ENCODE assay signal across 11 cellular contexts in genomic region chr4:7806724-7807123, GRCh38.
A peak's percentile ranks its signal among the peaks of the same experiment; 100 is the strongest.
DNase-seq lines count a peak whose midpoint lies in the region; ATAC-seq and TF ChIP-seq lines count a peak whose summit lies in the region.
"Had no signal": no experiment of that assay in that cellular context is flagged by ENCODE, and none has a peak within 500 bp of the region (broad histone marks: within the 10 kb centered on the region; RNA-seq: fewer than 3 reads in every experiment).

No MANE protein-coding gene starts in this region.

- 86% methylated on average over 7 of the region's 7 CpGs for WGBS in SK-N-SH (ENCODE audit: low lambda C conversion rate)
- WGBS in aorta, 2 donors = 57 to 59% methylated on average over 7 of the region's 7 CpGs

- H3K79me2 ChIP-seq in SK-N-SH (ENCODE audit: insufficient read depth) (peaks cover 89% of the 10 kb centered on the region), parathyroid adenoma (no peaks in the 10 kb centered on the region)

- no peaks in the 10 kb centered on the region for H4K20me1 ChIP-seq in SK-N-SH (ENCODE audit: insufficient read depth)

- H3F3A ChIP-seq in SK-N-SH (replicated peaks; ENCODE audit: insufficient read depth) = peaks cover 56% of the 10 kb centered on the region

- ATAC-seq in SK-N-SH treated with all-trans-retinoic acid at 6 μM for 48 hours (no peak), aorta (ENCODE audit: low FRiP score) (no peak), HG02973 (IDR thresholded peaks at IDR 0.05; ENCODE audit: unreplicated experiment) (no peak)

- DNase-seq in SK-N-SH (no peak), aorta (no peak), T-helper 1 cell (no peak), NCI-H526 treated with DMSO at 0.1 percent for 48 hours (lab: John Stamatoyannopoulos, UW) (no peak)
- DNase-seq: 8988T, activated T-cell treated with anti-CD3 and anti-CD28 coated beads for 4 hours, mesendoderm had no signal

- H3K4me3 ChIP-seq in SK-N-SH (ENCODE audit: low read depth in 2 of 2, low read length in 1 of 2) = no peak overlapping the region
- H3K4me3 ChIP-seq in iPS-18a (ENCODE audit: low read length) = no peak overlapping the region
- no peak overlapping the region for H3K4me3 ChIP-seq in parathyroid adenoma (ENCODE audit: low read depth, low read length)
- H3K4me3 ChIP-seq in aorta (ENCODE audit: low read length in 2 of 2) = no peak overlapping the region

- H3K27ac ChIP-seq in SK-N-SH (ENCODE audit: low read depth in 2 of 2, low read length in 1 of 2) = peak overlapping the region; percentile 67 to 86
- no peak overlapping the region for H3K27ac ChIP-seq in iPS-18a (ENCODE audit: low read length)
- peak overlapping the region; percentile 42 for H3K27ac ChIP-seq in parathyroid adenoma
- peak overlapping the region; percentile 31 to 74 for H3K27ac ChIP-seq in aorta (ENCODE audit: low read depth in 1 of 2, low read length in 2 of 2)

- no peak overlapping the region for H3K4me2 ChIP-seq in SK-N-SH
- H3K4me2 ChIP-seq in parathyroid adenoma (ENCODE audit: low read length) = no peak overlapping the region

- H3K27me3 ChIP-seq in SK-N-SH (ENCODE audit: insufficient read depth) (no peaks in the 10 kb centered on the region), iPS-18a (ENCODE audit: control insufficient read depth, insufficient read depth, low read length) (no peaks in the 10 kb centered on the region), parathyroid adenoma (ENCODE audit: control insufficient read depth, insufficient read depth, low read length) (no peaks in the 10 kb centered on the region), aorta (ENCODE audit: control insufficient read depth in 1 of 2, insufficient read depth in 2 of 2, low read length in 1 of 2) (no peaks in the 10 kb centered on the region)

- TF ChIP-seq CTCF in SK-N-SH (IDR thresholded peaks at IDR 0.05) (no peak), parathyroid adenoma (IDR thresholded peaks at IDR 0.05) (no peak)

- H3K9me3 ChIP-seq in SK-N-SH (no peaks in the 10 kb centered on the region), iPS-18a (ENCODE audit: control insufficient read depth, low read depth, low read length) (no peaks in the 10 kb centered on the region), parathyroid adenoma (ENCODE audit: control insufficient read depth, low read length) (no peaks in the 10 kb centered on the region), aorta (ENCODE audit: control insufficient read depth, low read length) (no peaks in the 10 kb centered on the region)

- H2AFZ ChIP-seq in SK-N-SH (ENCODE audit: low read depth) (no peak overlapping the region), parathyroid adenoma (no peak overlapping the region)

- no peaks in the 10 kb centered on the region for H3K9me2 ChIP-seq in SK-N-SH

- TF ChIP-seq RAD21 in SK-N-SH (IDR thresholded peaks at IDR 0.05; ENCODE audit: low read length) = no peak

- peak overlapping the region; percentile 6; the same call in 1 of the 2 replicates for H3K9ac ChIP-seq in SK-N-SH
- H3K9ac ChIP-seq in iPS-18a (ENCODE audit: low read length) = peak overlapping the region; percentile 3
- H3K9ac ChIP-seq in parathyroid adenoma = no peak overlapping the region

- no peak for TF ChIP-seq EP300 in SK-N-SH (IDR thresholded peaks at IDR 0.05; ENCODE audit: borderline replicate concordance in 1 of 2, low read depth in 1 of 2, low read length in 1 of 2)

- H3K4me1 ChIP-seq in SK-N-SH (ENCODE audit: control insufficient read depth in 1 of 2, insufficient read depth in 2 of 2, low read depth in 1 of 2, low read length in 1 of 2) (peaks cover 31 to 40% of the 10 kb centered on the region in 2 experiments), iPS-18a (ENCODE audit: control insufficient read depth, low read depth, low read length) (peaks cover 28% of the 10 kb centered on the region), parathyroid adenoma (no peaks in the 10 kb centered on the region), aorta (ENCODE audit: control insufficient read depth in 1 of 2, insufficient read depth in 2 of 2, low read length in 2 of 2) (peaks cover 3 to 5% of the 10 kb centered on the region in 2 donors)

- CTCF ChIA-PET in SK-N-SH (lab: Yijun Ruan, JAX) = interaction anchor here (5.0 to 13.1 kb wide), 8 partner anchors 14 to 180 kb away, joined by 46 to 231 read pairs (median 126); partner anchors contain the start of gene AFAP1

- POLR2A ChIA-PET in SK-N-SH (lab: Yijun Ruan, JAX) = no interaction called here

- intact Hi-C loops in aorta (cut with DNase I) = loop anchor here in 1 of 2 donors (5.0 kb wide), 1 partner anchor 36 kb away; no protein-coding TSS in a partner anchor

- peaks cover 53 to 56% of the 10 kb centered on the region in 2 experiments for H3K36me3 ChIP-seq in SK-N-SH (replicated peaks in 1 of 2; ENCODE audit: control insufficient read depth in 1 of 2, insufficient read depth in 2 of 2, low read length in 1 of 2)
- no peaks in the 10 kb centered on the region for H3K36me3 ChIP-seq in iPS-18a (ENCODE audit: control insufficient read depth, low read depth, low read length)
- H3K36me3 ChIP-seq in parathyroid adenoma (ENCODE audit: control insufficient read depth, insufficient read depth, low read length) = no peaks in the 10 kb centered on the region
- no peaks in the 10 kb centered on the region for H3K36me3 ChIP-seq in aorta (ENCODE audit: control insufficient read depth in 1 of 2, insufficient read depth in 2 of 2, low read length in 1 of 2)

TF ChIP-seq in SK-N-SH, 30 proteins besides CTCF, POLR2A, EP300 and RAD21 (continues in another document):
- TF ChIP-seq GABPA (IDR thresholded peaks at IDR 0.05; ENCODE audit: low read depth) (no peak), TEAD4 (IDR thresholded peaks at IDR 0.05; ENCODE audit: borderline replicate concordance, insufficient read depth) (no peak), RFX5 (IDR thresholded peaks at IDR 0.05; ENCODE audit: low read length) (no peak), TCF12 (IDR thresholded peaks at IDR 0.05) (no peak), MXI1 (IDR thresholded peaks at IDR 0.05; ENCODE audit: low read depth, low read length) (no peak), ELF1 (IDR thresholded peaks at IDR 0.05) (no peak), REST (IDR thresholded peaks at IDR 0.05; ENCODE audit: low read depth, low read length) (no peak)

TF ChIP-seq in SK-N-SH treated with all-trans-retinoic acid at 6 μM for 48 hours, 23 proteins besides CTCF, POLR2A, EP300 and RAD21:
- TF ChIP-seq CSDC2 (CRISPR knock-in tag; IDR thresholded peaks at IDR 0.05) = no peak
- TF ChIP-seq POU6F1 (CRISPR knock-in tag; IDR thresholded peaks at IDR 0.05; ENCODE audit: borderline replicate concordance, low read depth) = no peak
- TF ChIP-seq TOX (CRISPR knock-in tag; IDR thresholded peaks at IDR 0.05; ENCODE audit: borderline replicate concordance) = no peak
- no peak for TF ChIP-seq ESRRG (CRISPR knock-in tag; IDR thresholded peaks at IDR 0.05)
TF ChIP-seq in SK-N-SH treated with all-trans-retinoic acid at 6 μM for 48 hours: peak in this region for 0.
